Comparison of ENCODE assay signal across 11 cellular contexts in the genomic region with DNA sequence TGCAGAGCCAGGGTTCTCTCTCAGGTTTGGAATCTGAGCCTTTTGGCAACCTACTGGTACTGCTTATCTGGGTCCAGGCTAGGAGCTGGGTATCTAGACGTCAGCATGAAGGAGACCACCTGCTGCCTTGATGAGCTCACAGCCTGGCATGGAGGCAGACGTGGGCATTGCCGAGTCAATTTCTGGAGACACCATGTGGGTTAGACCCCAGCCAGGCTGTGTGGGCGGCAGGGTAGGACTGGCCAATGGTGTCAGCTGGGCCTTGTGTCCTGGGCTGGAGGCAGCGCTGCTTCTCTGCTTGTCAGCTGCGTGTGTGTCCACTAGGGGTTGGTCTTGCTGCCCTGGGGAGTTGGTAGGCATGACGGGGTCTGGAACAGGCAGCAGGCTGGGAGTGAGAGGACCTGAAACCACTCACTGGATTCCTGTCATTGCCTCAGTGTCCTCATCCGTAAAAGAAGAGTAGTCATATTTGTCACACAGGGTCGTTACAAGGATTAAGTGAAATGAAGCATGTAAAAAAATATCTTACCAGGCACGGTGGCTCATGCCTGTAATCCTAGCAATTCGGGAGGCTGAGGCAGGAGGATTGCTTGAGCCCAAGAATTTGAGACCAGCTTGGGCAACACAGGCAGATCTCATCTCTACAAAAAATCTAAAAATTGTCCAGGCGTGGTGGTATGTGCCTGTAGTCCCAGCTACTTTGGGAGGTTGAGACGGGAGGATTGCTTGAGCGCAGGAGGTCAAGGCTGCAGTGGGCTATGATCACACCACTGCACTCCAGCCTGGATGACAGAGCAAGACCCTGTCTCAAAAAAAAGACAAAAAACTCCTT. TPM values are rescaled to one million over a fixed set of nuclear protein-coding genes. Genes with fewer than 3 reads are reported as not detected.
DNase-seq lines count a peak whose midpoint lies in the region; ATAC-seq and TF ChIP-seq lines count a peak whose summit lies in the region.
"Had no signal": no experiment of that assay in that cellular context is flagged by ENCODE, and none has a peak within 500 bp of the region (broad histone marks: within the 10 kb centered on the region; RNA-seq: fewer than 3 reads in every experiment).

No MANE protein-coding gene starts in this region.

- H3K4me1 Mint-ChIP-seq in glutamatergic neuron (ENCODE audit: low read depth, unreplicated experiment) (peaks cover 15% of the 10 kb centered on the region), T-cell (peaks cover 5 to 16% (median 8%) of the 10 kb centered on the region in 3 donors)
- peaks cover 22% of the 10 kb centered on the region for H3K4me1 Mint-ChIP-seq in activated CD4-positive, alpha-beta memory T cell treated with anti-CD3 and anti-CD28 coated beads for 36 hours (ENCODE audit: low read depth)

- H3K27ac Mint-ChIP-seq in glutamatergic neuron (ENCODE audit: unreplicated experiment) (peak overlapping the region; percentile 20), T-cell (no peak overlapping the region)
- no peak overlapping the region for H3K27ac Mint-ChIP-seq in activated CD4-positive, alpha-beta memory T cell treated with anti-CD3 and anti-CD28 coated beads for 36 hours

- in situ Hi-C loops in G401 (cut with HindIII; ENCODE audit: low sequenced_read_pairs) = no loop called here
- in situ Hi-C loops in gastrocnemius medialis (cut with MboI; ENCODE audit: low sequenced_read_pairs in 4 of 4) = no loop called here

- peaks cover 34 to 36% of the 10 kb centered on the region in 2 donors for H3K4me1 ChIP-seq in gastrocnemius medialis

- no peaks in the 10 kb centered on the region for H3K9me3 ChIP-seq in WERI-Rb-1 (ENCODE audit: severe bottlenecking)
- no peaks in the 10 kb centered on the region for H3K9me3 ChIP-seq in gastrocnemius medialis

- CTCF ChIA-PET in T-cell (lab: Charles Lee) = interaction anchor here in 1 of 2 donors (0.5 to 1.3 kb wide), 2 partner anchors 11 to 46 kb away, joined by 4 read pairs; no protein-coding TSS in a partner anchor
- CTCF ChIA-PET in activated CD4-positive, alpha-beta memory T cell treated with anti-CD3 and anti-CD28 coated beads for 36 hours (lab: Charles Lee) = interaction anchor here (0.6 to 2.4 kb wide), 4 partner anchors 10 to 31 kb away, joined by 3 to 13 read pairs (median 3); no protein-coding TSS in a partner anchor

- H3K36me3 Mint-ChIP-seq in glutamatergic neuron (ENCODE audit: unreplicated experiment) (no peaks in the 10 kb centered on the region), T-cell (no peaks in the 10 kb centered on the region)
- no peaks in the 10 kb centered on the region for H3K36me3 Mint-ChIP-seq in activated CD4-positive, alpha-beta memory T cell treated with anti-CD3 and anti-CD28 coated beads for 36 hours

- H3K27ac ChIP-seq in WERI-Rb-1 = no peak overlapping the region
- peak overlapping the region in 3 of 4 donors; percentile 30 to 79 (median 73) for H3K27ac ChIP-seq in gastrocnemius medialis

- H3K27me3 ChIP-seq in WERI-Rb-1 (ENCODE audit: insufficient read depth, low read depth, severe bottlenecking) = no peaks in the 10 kb centered on the region
- no peaks in the 10 kb centered on the region for H3K27me3 ChIP-seq in gastrocnemius medialis

- no peak overlapping the region for H3K4me3 ChIP-seq in WERI-Rb-1 (ENCODE audit: low read depth, low read length)
- no peak overlapping the region for H3K4me3 ChIP-seq in gastrocnemius medialis

- DNase-seq in G401 (ENCODE audit: low spot score) (peak; percentile 47), WERI-Rb-1 (peak; percentile 40), glutamatergic neuron (no peak), gastrocnemius medialis (no peak), T-cell (no peak), mesenteric fat pad (ENCODE audit: low spot score) (no peak)
- DNase-seq in activated naive CD4-positive, alpha-beta T cell treated with anti-CD3 and anti-CD28 coated beads, Interleukin-2, amount 50 U/mL, for 16 hours = no peak
- DNase-seq in activated CD4-positive, alpha-beta memory T cell treated with anti-CD3 and anti-CD28 coated beads for 36 hours = no peak
- DNase-seq: MM.1S, occipital lobe had no signal

- ATAC-seq in gastrocnemius medialis (no peak), T-cell (replicated peaks in 1 of 4) (no peak)

- H3K36me3 ChIP-seq in WERI-Rb-1 (no peaks in the 10 kb centered on the region), gastrocnemius medialis (no peaks in the 10 kb centered on the region)

- peak overlapping the region; percentile 23 for H3K4me3 Mint-ChIP-seq in glutamatergic neuron (ENCODE audit: unreplicated experiment)
- H3K4me3 Mint-ChIP-seq in T-cell = no peak overlapping the region
- no peak overlapping the region for H3K4me3 Mint-ChIP-seq in activated CD4-positive, alpha-beta memory T cell treated with anti-CD3 and anti-CD28 coated beads for 36 hours

- H3K9me3 Mint-ChIP-seq in glutamatergic neuron (ENCODE audit: unreplicated experiment) = peaks cover 10% of the 10 kb centered on the region
- no peaks in the 10 kb centered on the region for H3K9me3 Mint-ChIP-seq in T-cell
- no peaks in the 10 kb centered on the region for H3K9me3 Mint-ChIP-seq in activated CD4-positive, alpha-beta memory T cell treated with anti-CD3 and anti-CD28 coated beads for 36 hours

- POLR2A ChIA-PET in T-cell (lab: Charles Lee) = no interaction called here
- POLR2A ChIA-PET in activated CD4-positive, alpha-beta memory T cell treated with anti-CD3 and anti-CD28 coated beads for 36 hours (lab: Charles Lee) = no interaction called here

- TF ChIP-seq POLR2A in gastrocnemius medialis (IDR thresholded peaks at IDR 0.05) = no peak

- TF ChIP-seq CTCF in WERI-Rb-1 (IDR thresholded peaks at IDR 0.05; ENCODE audit: low read depth, low read length) (peak; percentile 58), glutamatergic neuron (IDR thresholded peaks at IDR 0.05; ENCODE audit: partially characterized antibody, unreplicated experiment) (no peak), gastrocnemius medialis (IDR thresholded peaks at IDR 0.05 in 4 of 5, conservative IDR thresholded peaks at IDR 0.05 in 1 of 5) (peak in 1 of 5 experiments; percentile 15)

- H3K27me3 Mint-ChIP-seq in glutamatergic neuron (ENCODE audit: unreplicated experiment) = peaks cover 9% of the 10 kb centered on the region
- H3K27me3 Mint-ChIP-seq in T-cell = no peaks in the 10 kb centered on the region
- peaks cover 2% of the 10 kb centered on the region for H3K27me3 Mint-ChIP-seq in activated CD4-positive, alpha-beta memory T cell treated with anti-CD3 and anti-CD28 coated beads for 36 hours

- intact Hi-C loops in gastrocnemius medialis (cut with DNase I; ENCODE audit: low total_unique reads) = no loop called here
- intact Hi-C loops in activated CD4-positive, alpha-beta memory T cell treated with anti-CD3 and anti-CD28 coated beads for 36 hours (cut with micrococcal nuclease) = no loop called here

RNA-seq across cellular contexts. Expression of gene ANKRD2, which starts 31.7 kb away (rescaled TPM):
- total RNA-seq in G401 (2014; rRNA removed; shearing (Covaris generic)) = 0.41 and 3.4 TPM in 2 replicates
- not detected for total RNA-seq in glutamatergic neuron (ENCODE audit: unreplicated experiment)
- total RNA-seq in gastrocnemius medialis = 1,000 to 10,000 TPM in 1 of 4 donors, 100 to 1,000 TPM in 3; 105 to 1,024 (median 853) TPM
- total RNA-seq in T-cell = under 1 TPM in 1 of 5 donors, not detected in 4; 0.35 TPM
- total RNA-seq in activated CD4-positive, alpha-beta memory T cell treated with anti-CD3 and anti-CD28 coated beads for 36 hours = not detected
- not detected for total RNA-seq in mesenteric fat pad
- total RNA-seq: occipital lobe had no signal

RNA-seq across cellular contexts. Expression of gene UBTD1, which starts 42.2 kb away (rescaled TPM):
- 32.5 and 39.5 TPM in 2 replicates for total RNA-seq in G401 (2014; rRNA removed; shearing (Covaris generic))
- total RNA-seq in glutamatergic neuron (ENCODE audit: unreplicated experiment) (8.0 TPM), gastrocnemius medialis (10 to 100 TPM; 13.7 to 40.0 (median 23.3) TPM), T-cell (1 to 10 TPM; 1.0 to 2.4 (median 1.9) TPM), mesenteric fat pad (19.9 TPM)
- 1 to 10 TPM; 1.6 to 2.6 TPM for total RNA-seq in activated CD4-positive, alpha-beta memory T cell treated with anti-CD3 and anti-CD28 coated beads for 36 hours

RNA-seq across cellular contexts. Expression of gene MMS19, which starts 42.7 kb away (rescaled TPM):
- total RNA-seq in G401 (2014; rRNA removed; shearing (Covaris generic)) = 67.8 and 89.3 TPM in 2 replicates
- total RNA-seq in glutamatergic neuron (ENCODE audit: unreplicated experiment) (139 TPM), gastrocnemius medialis (10 to 100 TPM; 56.1 to 70.0 (median 65.0) TPM), T-cell (100 to 1,000 TPM in 2 of 5 donors, 10 to 100 TPM in 3; 73.8 to 106 (median 93.7) TPM), mesenteric fat pad (38.0 TPM)
- total RNA-seq in activated CD4-positive, alpha-beta memory T cell treated with anti-CD3 and anti-CD28 coated beads for 36 hours = 10 to 100 TPM; 84.7 to 86.8 TPM

RNA-seq across cellular contexts. Expression of gene HOGA1, which starts 43.3 kb away (rescaled TPM):
- 8.0 and 8.1 TPM in 2 replicates for total RNA-seq in G401 (2014; rRNA removed; shearing (Covaris generic))
- not detected for total RNA-seq in glutamatergic neuron (ENCODE audit: unreplicated experiment)
- 10 to 100 TPM in 1 of 4 donors, 1 to 10 TPM in 1, under 1 TPM in 2; 0.27 to 11.2 (median 4.1) TPM for total RNA-seq in gastrocnemius medialis
- total RNA-seq in T-cell = under 1 TPM in 1 of 5 donors, not detected in 4; 0.18 TPM
- not detected for total RNA-seq in activated CD4-positive, alpha-beta memory T cell treated with anti-CD3 and anti-CD28 coated beads for 36 hours
- total RNA-seq in mesenteric fat pad = 3.8 TPM
- total RNA-seq: T-helper 2 cell treated with Interferon-gamma antibody and Interleukin-4, amounts not matched to agents 100 ng/mL and 5 ng/mL, for 36 hours had no signal

RNA-seq across cellular contexts. Expression of gene C10orf62, which starts 48.6 kb away (rescaled TPM):
- total RNA-seq in G401 (2014; rRNA removed; shearing (Covaris generic)) = 0.24 TPM in 1 of 2 replicates, not detected in the other
- total RNA-seq in glutamatergic neuron (ENCODE audit: unreplicated experiment) (not detected), gastrocnemius medialis (under 1 TPM in 2 of 4 donors, not detected in 2; 0.41 to 0.55 TPM), T-cell (not detected), mesenteric fat pad (not detected)
- not detected for total RNA-seq in activated CD4-positive, alpha-beta memory T cell treated with anti-CD3 and anti-CD28 coated beads for 36 hours
- total RNA-seq: occipital lobe; T-helper 2 cell treated with Interferon-gamma antibody and Interleukin-4, amounts not matched to agents 100 ng/mL and 5 ng/mL, for 36 hours had no signal

Comparison
In these comparisons a context has a peak if more than half of its experiments do, and no peak if none do; other contexts are left out.
1. DNase-seq: peak in G401 (single experiment) and WERI-Rb-1 (single experiment); none in glutamatergic neuron (single experiment), gastrocnemius medialis (0 of 2), T-cell (0 of 34), activated naive CD4-positive, alpha-beta T cell treated with anti-CD3 and anti-CD28 coated beads, Interleukin-2, amount 50 U/mL, for 16 hours (single experiment), activated CD4-positive, alpha-beta memory T cell treated with anti-CD3 and anti-CD28 coated beads for 36 hours (single experiment) and mesenteric fat pad (single experiment).
2. RNA of gene ANKRD2, which starts 31.7 kb away (total RNA-seq): 105 to 1,024 TPM in gastrocnemius medialis; 0.41 to 3.4 TPM in G401, not detected in activated CD4-positive, alpha-beta memory T cell treated with anti-CD3 and anti-CD28 coated beads for 36 hours, not detected in glutamatergic neuron (single experiment), 0.35 TPM in T-cell and not detected in mesenteric fat pad (single experiment); every median in the first group is over 10 times any median in the second.